ENCODE assay signal across 27 cellular contexts in genomic region chr17:39212200-39212810, GRCh38. TPM values are rescaled to one million over a fixed set of nuclear protein-coding genes. Genes with fewer than 3 reads are reported as not detected.
A peak's percentile ranks its signal among the peaks of the same experiment; 100 is the strongest.
DNase-seq lines count a peak whose midpoint lies in the region; TF ChIP-seq lines count a peak whose summit lies in the region.
"Had no signal": no experiment of that assay in that cellular context is flagged by ENCODE, and none has a peak within 500 bp of the region (broad histone marks: within the 10 kb centered on the region; RNA-seq: fewer than 3 reads in every experiment).

No MANE protein-coding gene starts in this region.

- H3K36me3 ChIP-seq in osteoblast (ENCODE audit: insufficient read depth, low read length), result no peaks in the 10 kb centered on the region
- H3K36me3 ChIP-seq: gastrocnemius medialis, MG63, sigmoid colon, upper lobe of right lung had no signal

- H3K4me1 Mint-ChIP-seq in H9, result peaks cover 18 to 48% of the 10 kb centered on the region in 2 experiments

- H3K27ac ChIP-seq in H9 (ENCODE audit: insufficient read length, low read depth, low read length) (no peak overlapping the region), dorsolateral prefrontal cortex (peak overlapping the region in 38 of 59 donors; percentile 1 to 78 (median 42)), osteoblast (ENCODE audit: low read depth, low read length) (peak overlapping the region; percentile 24)
- H3K27ac ChIP-seq: sigmoid colon, upper lobe of right lung had no signal

- H3K4me3 ChIP-seq in AG10803 (ENCODE audit: low read length) (no peak overlapping the region), dorsolateral prefrontal cortex (no peak overlapping the region), osteoblast (ENCODE audit: insufficient read depth, low read length) (no peak overlapping the region)
- H3K4me3 ChIP-seq: gastrocnemius medialis, MG63, sigmoid colon, upper lobe of right lung had no signal

- no peak overlapping the region for H3K14ac ChIP-seq in H9 (ENCODE audit: insufficient read depth, low read length)

- H3K27ac Mint-ChIP-seq in H9, result no peak overlapping the region
- H3K27ac Mint-ChIP-seq: activated naive CD8-positive, alpha-beta T cell; nephron progenitor cell had no signal

- H3K79me2 ChIP-seq in H9 (ENCODE audit: insufficient read depth, low read length), result no peaks in the 10 kb centered on the region
- H3K79me2 ChIP-seq in osteoblast (ENCODE audit: insufficient read depth, low read length), result no peaks in the 10 kb centered on the region

- peaks cover 6% of the 10 kb centered on the region for H3K23me2 ChIP-seq in H9 (ENCODE audit: insufficient read length, low read depth, low read length, poor library complexity, severe bottlenecking)

- H3K4me3 Mint-ChIP-seq in H9, result no peak overlapping the region
- H3K4me3 Mint-ChIP-seq: activated naive CD8-positive, alpha-beta T cell; nephron progenitor cell had no signal

- H4K91ac ChIP-seq in H9 (ENCODE audit: insufficient read length, low read depth, low read length), result no peak overlapping the region

- no peak overlapping the region for H3K18ac ChIP-seq in H9 (ENCODE audit: insufficient read length, low read depth, low read length)

- no peak overlapping the region for H2AFZ ChIP-seq in H9 (ENCODE audit: low read length)
- H2AFZ ChIP-seq in osteoblast (ENCODE audit: low read length), result no peak overlapping the region

- H4K8ac ChIP-seq in H9 (replicated peaks; ENCODE audit: insufficient read length, low read depth, low read length), result no peak overlapping the region

- H3K79me1 ChIP-seq in H9 (ENCODE audit: insufficient read depth, low read depth, low read length, poor library complexity, severe bottlenecking), result no peaks in the 10 kb centered on the region

- no CpG with 5 or more reads among the region's 11 CpGs for WGBS in H9 (ENCODE audit: extremely low coverage, insufficient read length, low lambda C conversion rate)

- no peak overlapping the region for H2BK120ac ChIP-seq in H9 (ENCODE audit: low read depth, low read length, poor library complexity, severe bottlenecking)

- H3K27me3 Mint-ChIP-seq in H9 (ENCODE audit: low read depth), result peaks cover 38% of the 10 kb centered on the region
- H3K27me3 Mint-ChIP-seq: activated naive CD8-positive, alpha-beta T cell had no signal

- no peak overlapping the region for H2BK5ac ChIP-seq in H9 (ENCODE audit: insufficient read length, low read length)

- no peak overlapping the region for H2BK20ac ChIP-seq in H9 (ENCODE audit: low read depth, low read length, poor library complexity, severe bottlenecking)

- DNase-seq in AG10803 (ENCODE audit: low read depth) (peak; percentile 17), H9 (peak; percentile 25), dorsolateral prefrontal cortex (peak in 6 of 10 donors; percentile 46 to 80 (median 61)), osteoblast (ENCODE audit: insufficient read length, low spot score, missing footprints) (no peak), NCI-H2196 treated with DMSO at 0.1 percent for 48 hours (lab: John Stamatoyannopoulos, UW; ENCODE audit: unreplicated experiment) (no peak), cortex of kidney (lab: John Stamatoyannopoulos, UW) (no peak), mesenteric fat pad (ENCODE audit: low spot score) (no peak), NCI-H1092 (lab: John Stamatoyannopoulos, UW) (no peak)
- DNase-seq: activated CD4-positive, alpha-beta T cell treated with anti-CD3 and anti-CD28 coated beads, Interleukin-2, amount 50 U/mL, for 4 hours; activated CD4-positive, CD25-positive, alpha-beta regulatory T cell; activated CD8-positive, alpha-beta memory T cell treated with anti-CD3 and anti-CD28 coated beads, Interleukin-2, amount 50 U/mL, for 4 hours; effector CD8-positive, alpha-beta T cell; HCEC 1CT; MG63; NCI-H1436; nephron progenitor cell; OCI-M1; sigmoid colon; stimulated activated CD8-positive, alpha-beta memory T cell treated with anti-CD3 and anti-CD28 coated beads, Interleukin-4, amount 100 ng/mL, for 48 hours had no signal

- H2BK12ac ChIP-seq in H9 (ENCODE audit: insufficient read length, low read depth, low read length), result no peak overlapping the region

- no peaks in the 10 kb centered on the region; a peak in 2 of 7 replicates for H3K36me3 Mint-ChIP-seq in H9 (ENCODE audit: insufficient read depth in 1 of 3, low read depth in 3 of 3)
- H3K36me3 Mint-ChIP-seq: activated naive CD8-positive, alpha-beta T cell had no signal

- no peak overlapping the region for H2BK15ac ChIP-seq in H9 (ENCODE audit: low read depth, low read length)

- H4K5ac ChIP-seq in H9 (ENCODE audit: insufficient read length, low read depth, low read length), result no peak overlapping the region

- no peak overlapping the region for H3K4ac ChIP-seq in H9 (ENCODE audit: low read depth, low read length)

- H3K23ac ChIP-seq in H9 (ENCODE audit: insufficient read length, low read depth, low read length), result no peak overlapping the region

- no peak overlapping the region for H3T11ph ChIP-seq in H9 (ENCODE audit: low read length)

- H3K27me3 ChIP-seq in H9 (ENCODE audit: insufficient read depth, low read length), result no peaks in the 10 kb centered on the region; the same call in 1 of the 2 replicates
- peaks cover 0 to 12% (median 0%) of the 10 kb centered on the region in 45 donors for H3K27me3 ChIP-seq in dorsolateral prefrontal cortex
- H3K27me3 ChIP-seq in osteoblast (ENCODE audit: insufficient read depth, low read length), result no peaks in the 10 kb centered on the region
- H3K27me3 ChIP-seq: gastrocnemius medialis, MG63 had no signal

- no peak overlapping the region for H3K9ac ChIP-seq in H9 (ENCODE audit: extremely low read depth, insufficient read length, low read length)

- TF ChIP-seq CTCF in AG10803 (conservative IDR thresholded peaks at IDR 0.05; ENCODE audit: low read length) (no peak), H9 (conservative IDR thresholded peaks at IDR 0.05) (no peak), dorsolateral prefrontal cortex (IDR thresholded peaks at IDR 0.05 in 54 of 56, conservative IDR thresholded peaks at IDR 0.05 in 2 of 56; ENCODE audit: low read depth in 1 of 56, partially characterized antibody in 56 of 56) (no peak), osteoblast (IDR thresholded peaks at IDR 0.05; ENCODE audit: extremely low read depth, low read depth, low read length) (no peak)

- H2AK5ac ChIP-seq in H9 (ENCODE audit: insufficient read length, low read length), result no peak overlapping the region

- H3K4me1 ChIP-seq in H9 (ENCODE audit: insufficient read depth, low read length) (no peaks in the 10 kb centered on the region; the same call in 1 of the 2 replicates), osteoblast (ENCODE audit: insufficient read depth, low read length) (peaks cover 23% of the 10 kb centered on the region)

- intact Hi-C loops in dorsolateral prefrontal cortex (cut with DNase I), result no loop called here

- H3K9me3 ChIP-seq in H9 (ENCODE audit: control insufficient read depth, low read depth, low read length) (no peaks in the 10 kb centered on the region), osteoblast (ENCODE audit: low read depth, low read length) (no peaks in the 10 kb centered on the region)
- H3K9me3 ChIP-seq: gastrocnemius medialis, MG63, sigmoid colon, upper lobe of right lung had no signal

- H3K9me3 Mint-ChIP-seq in H9, result no peaks in the 10 kb centered on the region
- H3K9me3 Mint-ChIP-seq: nephron progenitor cell had no signal

- no peak overlapping the region for H3K56ac ChIP-seq in H9 (ENCODE audit: insufficient read length, low read depth, low read length)

- H4K20me1 ChIP-seq in H9 (ENCODE audit: control insufficient read depth, insufficient read depth, insufficient read length) (no peaks in the 10 kb centered on the region), osteoblast (ENCODE audit: insufficient read depth, low read length) (no peaks in the 10 kb centered on the region)

- H3K4me2 ChIP-seq in H9 (ENCODE audit: insufficient read depth, insufficient read length, low read length) (no peak overlapping the region), osteoblast (ENCODE audit: insufficient read depth, low read length) (no peak overlapping the region)

RNA-seq across cellular contexts. Expression of gene RPL19, which starts 12.2 kb away (rescaled TPM):
- total RNA-seq in H9 (2021) (2,038 and 2,051 TPM in 2 replicates), dorsolateral prefrontal cortex (100 to 1,000 TPM; 415 to 719 (median 536) TPM), osteoblast (1,279 and 1,302 TPM in 2 replicates), mesenteric fat pad (1,346 TPM)

RNA-seq across cellular contexts. Expression of gene STAC2, which starts 13.4 kb away (rescaled TPM):
- total RNA-seq in H9 (2021) (1.5 and 2.5 TPM in 2 replicates), dorsolateral prefrontal cortex (100 to 1,000 TPM in 2 of 120 experiments, 10 to 100 TPM in 118; 16.2 to 113 (median 58.6) TPM), osteoblast (under 0.01 TPM in 1 of 2 replicates, not detected in the other), mesenteric fat pad (0.16 TPM)
- total RNA-seq: gastrocnemius medialis, NCI-H460 had no signal

RNA-seq across cellular contexts. Expression of gene CACNB1, which starts 14.8 kb away (rescaled TPM):
- total RNA-seq in H9 (2021) (17.5 and 20.0 TPM in 2 replicates), dorsolateral prefrontal cortex (100 to 1,000 TPM in 63 of 120 experiments, 10 to 100 TPM in 57; 43.6 to 155 (median 101) TPM), osteoblast (5.8 and 7.4 TPM in 2 replicates), mesenteric fat pad (5.1 TPM)

RNA-seq across cellular contexts. Expression of gene ARL5C, which starts 46.3 kb away (rescaled TPM):
- not detected in 2 replicates for total RNA-seq in H9 (2021)
- total RNA-seq in dorsolateral prefrontal cortex, result 1 to 10 TPM in 37 of 120 experiments, under 1 TPM in 58, not detected in 25; 0.18 to 2.6 (median 0.79) TPM
- total RNA-seq in osteoblast, result not detected in 2 replicates
- total RNA-seq in mesenteric fat pad, result not detected
- total RNA-seq: Daoy, esophagus mucosa, lower leg skin, mucosa of gallbladder, NCI-H460, upper lobe of right lung had no signal

Comparison
In these comparisons a context has a peak if more than half of its experiments do, and no peak if none do; other contexts are left out.
1. DNase-seq: peak in AG10803 (single experiment), H9 (single experiment) and dorsolateral prefrontal cortex (6 of 10); none in osteoblast (single experiment), NCI-H2196 treated with DMSO at 0.1 percent for 48 hours (single experiment), cortex of kidney (single experiment), mesenteric fat pad (single experiment) and NCI-H1092 (single experiment).